In the genomic region with DNA sequence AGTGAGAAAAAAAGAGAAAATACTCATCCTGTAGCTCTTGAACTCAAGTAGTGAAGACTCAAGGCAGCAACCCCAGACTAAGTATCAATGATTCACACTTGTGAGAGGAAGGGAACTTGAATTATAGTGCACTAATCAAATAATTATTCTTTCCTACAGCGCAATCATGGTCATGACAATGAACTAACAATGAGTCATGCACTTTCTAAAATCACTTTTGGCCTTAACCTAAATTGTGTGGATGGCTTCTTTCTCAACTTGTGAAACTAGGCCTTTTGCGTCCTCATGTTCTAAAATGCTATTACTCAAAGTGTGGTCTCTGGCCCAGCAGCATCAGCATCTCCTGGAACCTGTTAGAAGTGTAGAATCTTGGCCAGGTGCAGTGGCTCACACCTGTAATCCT, we compare ENCODE assay signal across 2 cellular contexts.
TF ChIP-seq lines count a peak whose summit lies in the region.

No MANE protein-coding gene starts in this region.

TF ChIP-seq in IMR-90, 13 proteins besides CTCF, POLR2A, EP300 and RAD21 (continued from another document):
- peak; percentile 83 for TF ChIP-seq FOS (IDR thresholded peaks at IDR 0.05; ENCODE audit: low read depth, low read length)

TF ChIP-seq in WTC11, 78 proteins besides CTCF, POLR2A, EP300 and RAD21 (continued from another document):
- TF ChIP-seq, protein P1, sequence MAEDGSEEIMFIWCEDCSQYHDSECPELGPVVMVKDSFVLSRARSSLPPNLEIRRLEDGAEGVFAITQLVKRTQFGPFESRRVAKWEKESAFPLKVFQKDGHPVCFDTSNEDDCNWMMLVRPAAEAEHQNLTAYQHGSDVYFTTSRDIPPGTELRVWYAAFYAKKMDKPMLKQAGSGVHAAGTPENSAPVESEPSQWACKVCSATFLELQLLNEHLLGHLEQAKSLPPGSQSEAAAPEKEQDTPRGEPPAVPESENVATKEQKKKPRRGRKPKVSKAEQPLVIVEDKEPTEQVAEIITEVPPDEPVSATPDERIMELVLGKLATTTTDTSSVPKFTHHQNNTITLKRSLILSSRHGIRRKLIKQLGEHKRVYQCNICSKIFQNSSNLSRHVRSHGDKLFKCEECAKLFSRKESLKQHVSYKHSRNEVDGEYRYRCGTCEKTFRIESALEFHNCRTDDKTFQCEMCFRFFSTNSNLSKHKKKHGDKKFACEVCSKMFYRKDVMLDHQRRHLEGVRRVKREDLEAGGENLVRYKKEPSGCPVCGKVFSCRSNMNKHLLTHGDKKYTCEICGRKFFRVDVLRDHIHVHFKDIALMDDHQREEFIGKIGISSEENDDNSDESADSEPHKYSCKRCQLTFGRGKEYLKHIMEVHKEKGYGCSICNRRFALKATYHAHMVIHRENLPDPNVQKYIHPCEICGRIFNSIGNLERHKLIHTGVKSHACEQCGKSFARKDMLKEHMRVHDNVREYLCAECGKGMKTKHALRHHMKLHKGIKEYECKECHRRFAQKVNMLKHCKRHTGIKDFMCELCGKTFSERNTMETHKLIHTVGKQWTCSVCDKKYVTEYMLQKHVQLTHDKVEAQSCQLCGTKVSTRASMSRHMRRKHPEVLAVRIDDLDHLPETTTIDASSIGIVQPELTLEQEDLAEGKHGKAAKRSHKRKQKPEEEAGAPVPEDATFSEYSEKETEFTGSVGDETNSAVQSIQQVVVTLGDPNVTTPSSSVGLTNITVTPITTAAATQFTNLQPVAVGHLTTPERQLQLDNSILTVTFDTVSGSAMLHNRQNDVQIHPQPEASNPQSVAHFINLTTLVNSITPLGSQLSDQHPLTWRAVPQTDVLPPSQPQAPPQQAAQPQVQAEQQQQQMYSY (CRISPR knock-in tag; IDR thresholded peaks at IDR 0.05), result no peak
- TF ChIP-seq JUN (CRISPR knock-in tag; IDR thresholded peaks at IDR 0.05) (no peak), NR2C2 (CRISPR knock-in tag; IDR thresholded peaks at IDR 0.05) (no peak), JAZF1 (CRISPR knock-in tag; IDR thresholded peaks at IDR 0.05) (no peak), FOXK1 (CRISPR knock-in tag; IDR thresholded peaks at IDR 0.05) (no peak), NFE2L1 (CRISPR knock-in tag; IDR thresholded peaks at IDR 0.05) (no peak), CREM (CRISPR knock-in tag; IDR thresholded peaks at IDR 0.05) (no peak), IRF2 (CRISPR knock-in tag; IDR thresholded peaks at IDR 0.05; ENCODE audit: borderline replicate concordance, low read depth) (no peak)
- TF ChIP-seq, protein P2, sequence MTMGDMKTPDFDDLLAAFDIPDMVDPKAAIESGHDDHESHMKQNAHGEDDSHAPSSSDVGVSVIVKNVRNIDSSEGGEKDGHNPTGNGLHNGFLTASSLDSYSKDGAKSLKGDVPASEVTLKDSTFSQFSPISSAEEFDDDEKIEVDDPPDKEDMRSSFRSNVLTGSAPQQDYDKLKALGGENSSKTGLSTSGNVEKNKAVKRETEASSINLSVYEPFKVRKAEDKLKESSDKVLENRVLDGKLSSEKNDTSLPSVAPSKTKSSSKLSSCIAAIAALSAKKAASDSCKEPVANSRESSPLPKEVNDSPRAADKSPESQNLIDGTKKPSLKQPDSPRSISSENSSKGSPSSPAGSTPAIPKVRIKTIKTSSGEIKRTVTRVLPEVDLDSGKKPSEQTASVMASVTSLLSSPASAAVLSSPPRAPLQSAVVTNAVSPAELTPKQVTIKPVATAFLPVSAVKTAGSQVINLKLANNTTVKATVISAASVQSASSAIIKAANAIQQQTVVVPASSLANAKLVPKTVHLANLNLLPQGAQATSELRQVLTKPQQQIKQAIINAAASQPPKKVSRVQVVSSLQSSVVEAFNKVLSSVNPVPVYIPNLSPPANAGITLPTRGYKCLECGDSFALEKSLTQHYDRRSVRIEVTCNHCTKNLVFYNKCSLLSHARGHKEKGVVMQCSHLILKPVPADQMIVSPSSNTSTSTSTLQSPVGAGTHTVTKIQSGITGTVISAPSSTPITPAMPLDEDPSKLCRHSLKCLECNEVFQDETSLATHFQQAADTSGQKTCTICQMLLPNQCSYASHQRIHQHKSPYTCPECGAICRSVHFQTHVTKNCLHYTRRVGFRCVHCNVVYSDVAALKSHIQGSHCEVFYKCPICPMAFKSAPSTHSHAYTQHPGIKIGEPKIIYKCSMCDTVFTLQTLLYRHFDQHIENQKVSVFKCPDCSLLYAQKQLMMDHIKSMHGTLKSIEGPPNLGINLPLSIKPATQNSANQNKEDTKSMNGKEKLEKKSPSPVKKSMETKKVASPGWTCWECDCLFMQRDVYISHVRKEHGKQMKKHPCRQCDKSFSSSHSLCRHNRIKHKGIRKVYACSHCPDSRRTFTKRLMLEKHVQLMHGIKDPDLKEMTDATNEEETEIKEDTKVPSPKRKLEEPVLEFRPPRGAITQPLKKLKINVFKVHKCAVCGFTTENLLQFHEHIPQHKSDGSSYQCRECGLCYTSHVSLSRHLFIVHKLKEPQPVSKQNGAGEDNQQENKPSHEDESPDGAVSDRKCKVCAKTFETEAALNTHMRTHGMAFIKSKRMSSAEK (CRISPR knock-in tag; IDR thresholded peaks at IDR 0.05; ENCODE audit: borderline replicate concordance), result no peak
- TF ChIP-seq, protein P3, sequence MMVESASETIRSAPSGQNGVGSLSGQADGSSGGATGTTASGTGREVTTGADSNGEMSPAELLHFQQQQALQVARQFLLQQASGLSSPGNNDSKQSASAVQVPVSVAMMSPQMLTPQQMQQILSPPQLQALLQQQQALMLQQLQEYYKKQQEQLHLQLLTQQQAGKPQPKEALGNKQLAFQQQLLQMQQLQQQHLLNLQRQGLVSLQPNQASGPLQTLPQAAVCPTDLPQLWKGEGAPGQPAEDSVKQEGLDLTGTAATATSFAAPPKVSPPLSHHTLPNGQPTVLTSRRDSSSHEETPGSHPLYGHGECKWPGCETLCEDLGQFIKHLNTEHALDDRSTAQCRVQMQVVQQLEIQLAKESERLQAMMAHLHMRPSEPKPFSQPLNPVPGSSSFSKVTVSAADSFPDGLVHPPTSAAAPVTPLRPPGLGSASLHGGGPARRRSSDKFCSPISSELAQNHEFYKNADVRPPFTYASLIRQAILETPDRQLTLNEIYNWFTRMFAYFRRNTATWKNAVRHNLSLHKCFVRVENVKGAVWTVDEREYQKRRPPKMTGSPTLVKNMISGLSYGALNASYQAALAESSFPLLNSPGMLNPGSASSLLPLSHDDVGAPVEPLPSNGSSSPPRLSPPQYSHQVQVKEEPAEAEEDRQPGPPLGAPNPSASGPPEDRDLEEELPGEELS (CRISPR knock-in tag; IDR thresholded peaks at IDR 0.05), result no peak
- TF ChIP-seq, protein P4, sequence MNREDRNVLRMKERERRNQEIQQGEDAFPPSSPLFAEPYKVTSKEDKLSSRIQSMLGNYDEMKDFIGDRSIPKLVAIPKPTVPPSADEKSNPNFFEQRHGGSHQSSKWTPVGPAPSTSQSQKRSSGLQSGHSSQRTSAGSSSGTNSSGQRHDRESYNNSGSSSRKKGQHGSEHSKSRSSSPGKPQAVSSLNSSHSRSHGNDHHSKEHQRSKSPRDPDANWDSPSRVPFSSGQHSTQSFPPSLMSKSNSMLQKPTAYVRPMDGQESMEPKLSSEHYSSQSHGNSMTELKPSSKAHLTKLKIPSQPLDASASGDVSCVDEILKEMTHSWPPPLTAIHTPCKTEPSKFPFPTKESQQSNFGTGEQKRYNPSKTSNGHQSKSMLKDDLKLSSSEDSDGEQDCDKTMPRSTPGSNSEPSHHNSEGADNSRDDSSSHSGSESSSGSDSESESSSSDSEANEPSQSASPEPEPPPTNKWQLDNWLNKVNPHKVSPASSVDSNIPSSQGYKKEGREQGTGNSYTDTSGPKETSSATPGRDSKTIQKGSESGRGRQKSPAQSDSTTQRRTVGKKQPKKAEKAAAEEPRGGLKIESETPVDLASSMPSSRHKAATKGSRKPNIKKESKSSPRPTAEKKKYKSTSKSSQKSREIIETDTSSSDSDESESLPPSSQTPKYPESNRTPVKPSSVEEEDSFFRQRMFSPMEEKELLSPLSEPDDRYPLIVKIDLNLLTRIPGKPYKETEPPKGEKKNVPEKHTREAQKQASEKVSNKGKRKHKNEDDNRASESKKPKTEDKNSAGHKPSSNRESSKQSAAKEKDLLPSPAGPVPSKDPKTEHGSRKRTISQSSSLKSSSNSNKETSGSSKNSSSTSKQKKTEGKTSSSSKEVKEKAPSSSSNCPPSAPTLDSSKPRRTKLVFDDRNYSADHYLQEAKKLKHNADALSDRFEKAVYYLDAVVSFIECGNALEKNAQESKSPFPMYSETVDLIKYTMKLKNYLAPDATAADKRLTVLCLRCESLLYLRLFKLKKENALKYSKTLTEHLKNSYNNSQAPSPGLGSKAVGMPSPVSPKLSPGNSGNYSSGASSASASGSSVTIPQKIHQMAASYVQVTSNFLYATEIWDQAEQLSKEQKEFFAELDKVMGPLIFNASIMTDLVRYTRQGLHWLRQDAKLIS (CRISPR knock-in tag; IDR thresholded peaks at IDR 0.05; ENCODE audit: borderline replicate concordance), result no peak
- TF ChIP-seq, protein P5, sequence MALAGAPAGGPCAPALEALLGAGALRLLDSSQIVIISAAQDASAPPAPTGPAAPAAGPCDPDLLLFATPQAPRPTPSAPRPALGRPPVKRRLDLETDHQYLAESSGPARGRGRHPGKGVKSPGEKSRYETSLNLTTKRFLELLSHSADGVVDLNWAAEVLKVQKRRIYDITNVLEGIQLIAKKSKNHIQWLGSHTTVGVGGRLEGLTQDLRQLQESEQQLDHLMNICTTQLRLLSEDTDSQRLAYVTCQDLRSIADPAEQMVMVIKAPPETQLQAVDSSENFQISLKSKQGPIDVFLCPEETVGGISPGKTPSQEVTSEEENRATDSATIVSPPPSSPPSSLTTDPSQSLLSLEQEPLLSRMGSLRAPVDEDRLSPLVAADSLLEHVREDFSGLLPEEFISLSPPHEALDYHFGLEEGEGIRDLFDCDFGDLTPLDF (CRISPR knock-in tag; IDR thresholded peaks at IDR 0.05), result no peak
TF ChIP-seq in WTC11: peak in this region for 0.
